ENCODE assay signal across 1 cellular context in genomic region chr20:44357555-44358130, GRCh38.
TF ChIP-seq lines count a peak whose summit lies in the region.

No MANE protein-coding gene starts in this region.

TF ChIP-seq in K562, 482 proteins besides CTCF, POLR2A, EP300 and RAD21:
- TF ChIP-seq RBFOX2 (IDR thresholded peaks at IDR 0.05; ENCODE audit: low read depth, low read length) (no peak), CBFA2T2 (conservative IDR thresholded peaks at IDR 0.05) (peak; percentile 15; the same call in 1 of the 2 replicates), PHB2 (IDR thresholded peaks at IDR 0.05; ENCODE audit: low read depth) (no peak), CBFA2T3 (IDR thresholded peaks at IDR 0.05) (peak; percentile 12; the same call in 1 of the 2 replicates), ELF2 (CRISPR knock-in tag; IDR thresholded peaks at IDR 0.05) (no peak), CXXC5 (CRISPR knock-in tag; IDR thresholded peaks at IDR 0.05) (no peak), ZNF518B (CRISPR knock-in tag; IDR thresholded peaks at IDR 0.05) (no peak), PHF21A (IDR thresholded peaks at IDR 0.05; ENCODE audit: borderline replicate concordance, low read depth) (no peak), SP2 (IDR thresholded peaks at IDR 0.05; ENCODE audit: extremely low read depth, low read depth, low read length, poor library complexity, severe bottlenecking) (no peak), SREBF1 (IDR thresholded peaks at IDR 0.05; ENCODE audit: borderline replicate concordance, low read depth, low read length) (no peak), PHB (CRISPR knock-in tag; IDR thresholded peaks at IDR 0.05) (no peak), ZNF764 (CRISPR knock-in tag; IDR thresholded peaks at IDR 0.05; ENCODE audit: low read depth) (no peak), ZBTB9 (CRISPR knock-in tag; IDR thresholded peaks at IDR 0.05) (no peak), SMARCA4 (IDR thresholded peaks at IDR 0.05) (no peak), TAL1 (IDR thresholded peaks at IDR 0.05) (peak; percentile 6; the same call in 1 of the 2 replicates), ZFX (CRISPR knock-in tag; IDR thresholded peaks at IDR 0.05) (no peak), VEZF1 (CRISPR knock-in tag; IDR thresholded peaks at IDR 0.05) (no peak), ZBED1 (IDR thresholded peaks at IDR 0.05) (no peak), ZNF133 (CRISPR knock-in tag; IDR thresholded peaks at IDR 0.05) (no peak)
TF ChIP-seq in K562: peak in this region for 3.
